In genomic region chr20:48656661-48657211, GRCh38 we compare ENCODE assay signal across 8 cellular contexts.
DNase-seq lines count a peak whose midpoint lies in the region; ATAC-seq and TF ChIP-seq lines count a peak whose summit lies in the region.

No MANE protein-coding gene starts in this region.

- CTCF ChIA-PET in PC-9 (lab: Charles Lee) = interaction anchor here (0.6 to 2.8 kb wide), 5 partner anchors 85 to 289 kb away, joined by 3 to 39 read pairs (median 10); no protein-coding TSS in a partner anchor

- no peak overlapping the region for H3K4me3 ChIP-seq in PC-9
- H3K4me3 ChIP-seq in spleen = no peak overlapping the region

- BruUV-seq in PC-9 (replicated peaks; lab: Mats Ljungman, UMichigan) = no TSS peak

- H3K9me2 ChIP-seq in PC-9 (ENCODE audit: insufficient read depth) = no peaks in the 10 kb centered on the region

- H3K4me1 ChIP-seq in PC-9 (replicated peaks; ENCODE audit: insufficient read depth) = no peaks in the 10 kb centered on the region
- peaks cover 0 to 23% (median 11%) of the 10 kb centered on the region in 6 donors for H3K4me1 ChIP-seq in spleen

- TF ChIP-seq POLR2A in spleen (IDR thresholded peaks at IDR 0.05) = no peak

- H3K9me3 ChIP-seq in PC-9 (ENCODE audit: insufficient read depth, low read depth) = no peaks in the 10 kb centered on the region
- H3K9me3 ChIP-seq in spleen = peaks cover 0 to 10% (median 4%) of the 10 kb centered on the region in 8 donors

- no peak overlapping the region for H3K4me3 Mint-ChIP-seq in activated T-cell treated with anti-CD3 and anti-CD28 coated beads, Interleukin-2, amount 50 U/mL, for 24 hours

- H3K27ac Mint-ChIP-seq in activated T-cell treated with anti-CD3 and anti-CD28 coated beads, Interleukin-2, amount 50 U/mL, for 24 hours = peak overlapping the region; percentile 64

- peak; percentile 19 for ATAC-seq in esophagus mucosa

- H3K36me3 ChIP-seq in PC-9 (ENCODE audit: low read depth) (no peaks in the 10 kb centered on the region), spleen (peaks cover 9 to 100% (median 90%) of the 10 kb centered on the region in 6 donors)

- H3K79me2 ChIP-seq in PC-9 (ENCODE audit: low read depth) = no peaks in the 10 kb centered on the region

- H3K27ac ChIP-seq in PC-9 (no peak overlapping the region), spleen (no peak overlapping the region)

- H2AFZ ChIP-seq in PC-9 = no peak overlapping the region

- H3K27me3 Mint-ChIP-seq in activated T-cell treated with anti-CD3 and anti-CD28 coated beads, Interleukin-2, amount 50 U/mL, for 24 hours = no peaks in the 10 kb centered on the region

- TF ChIP-seq CTCF in PC-9 (conservative IDR thresholded peaks at IDR 0.05) = peak; percentile 64
- TF ChIP-seq CTCF in spleen (IDR thresholded peaks at IDR 0.05 in 8 of 11, conservative IDR thresholded peaks at IDR 0.05 in 3 of 11) = no peak

- DNase-seq in activated T-cell treated with anti-CD3 and anti-CD28 coated beads, Interleukin-2, amount 50 U/mL, for 24 hours = no peak
- no peak for DNase-seq in activated T-cell treated with anti-CD3 and anti-CD28 coated beads for 4 hours
- peak in 1 of 2 experiments; percentile 65 for DNase-seq in PC-9
- DNase-seq in spleen = peak; percentile 76
- DNase-seq in stimulated activated naive CD4-positive, alpha-beta T cell treated with Interleukin-2 at 50 U/mL for 16 hours (lab: John Stamatoyannopoulos, UW) = no peak
- DNase-seq in NCI-H128 (lab: John Stamatoyannopoulos, UW; ENCODE audit: unreplicated experiment) = no peak
- DNase-seq in activated gamma-delta T cell (lab: John Stamatoyannopoulos, UW) = no peak

- POLR2A ChIA-PET in PC-9 (lab: Charles Lee; ENCODE audit: unreplicated experiment) = interaction anchor here (0.5 to 0.6 kb wide), 2 partner anchors 311 to 1904 kb away, joined by 4 to 5 read pairs; no protein-coding TSS in a partner anchor

- H3K36me3 Mint-ChIP-seq in activated T-cell treated with anti-CD3 and anti-CD28 coated beads, Interleukin-2, amount 50 U/mL, for 24 hours (ENCODE audit: low read depth) = peaks cover 93% of the 10 kb centered on the region

- H3K9me3 Mint-ChIP-seq in activated T-cell treated with anti-CD3 and anti-CD28 coated beads, Interleukin-2, amount 50 U/mL, for 24 hours = no peaks in the 10 kb centered on the region

- H3K27me3 ChIP-seq in PC-9 (ENCODE audit: insufficient read depth, low read depth) (no peaks in the 10 kb centered on the region), spleen (replicated peaks in 1 of 7) (no peaks in the 10 kb centered on the region)

- WGBS in spleen, 5 donors = 87 to 92% (median 91%) methylated on average over 10 to 15 of the region's 15 CpGs

- H3K4me2 ChIP-seq in PC-9 = no peak overlapping the region

- H3K4me1 Mint-ChIP-seq in activated T-cell treated with anti-CD3 and anti-CD28 coated beads, Interleukin-2, amount 50 U/mL, for 24 hours (ENCODE audit: low read depth) = peaks cover 6% of the 10 kb centered on the region

- no peaks in the 10 kb centered on the region for H4K20me1 ChIP-seq in PC-9 (ENCODE audit: insufficient read depth)

- H3F3A ChIP-seq in PC-9 (ENCODE audit: insufficient read depth, low read depth) = 0 out of 2 replicates have a peak, but pooled peaks cover 4% of the 10 kb centered on the region

- intact Hi-C loops in PC-9 (cut with micrococcal nuclease; ENCODE audit: unreplicated experiment) (loop anchor here (1.0 to 5.0 kb wide), 3 partner anchors 249 to 326 kb away; partner anchors contain the start of gene ARFGEF2), spleen (cut with DNase I; ENCODE audit: low total_unique reads) (no loop called here)
